ENCODE assay signal across 9 cellular contexts in the genomic region with DNA sequence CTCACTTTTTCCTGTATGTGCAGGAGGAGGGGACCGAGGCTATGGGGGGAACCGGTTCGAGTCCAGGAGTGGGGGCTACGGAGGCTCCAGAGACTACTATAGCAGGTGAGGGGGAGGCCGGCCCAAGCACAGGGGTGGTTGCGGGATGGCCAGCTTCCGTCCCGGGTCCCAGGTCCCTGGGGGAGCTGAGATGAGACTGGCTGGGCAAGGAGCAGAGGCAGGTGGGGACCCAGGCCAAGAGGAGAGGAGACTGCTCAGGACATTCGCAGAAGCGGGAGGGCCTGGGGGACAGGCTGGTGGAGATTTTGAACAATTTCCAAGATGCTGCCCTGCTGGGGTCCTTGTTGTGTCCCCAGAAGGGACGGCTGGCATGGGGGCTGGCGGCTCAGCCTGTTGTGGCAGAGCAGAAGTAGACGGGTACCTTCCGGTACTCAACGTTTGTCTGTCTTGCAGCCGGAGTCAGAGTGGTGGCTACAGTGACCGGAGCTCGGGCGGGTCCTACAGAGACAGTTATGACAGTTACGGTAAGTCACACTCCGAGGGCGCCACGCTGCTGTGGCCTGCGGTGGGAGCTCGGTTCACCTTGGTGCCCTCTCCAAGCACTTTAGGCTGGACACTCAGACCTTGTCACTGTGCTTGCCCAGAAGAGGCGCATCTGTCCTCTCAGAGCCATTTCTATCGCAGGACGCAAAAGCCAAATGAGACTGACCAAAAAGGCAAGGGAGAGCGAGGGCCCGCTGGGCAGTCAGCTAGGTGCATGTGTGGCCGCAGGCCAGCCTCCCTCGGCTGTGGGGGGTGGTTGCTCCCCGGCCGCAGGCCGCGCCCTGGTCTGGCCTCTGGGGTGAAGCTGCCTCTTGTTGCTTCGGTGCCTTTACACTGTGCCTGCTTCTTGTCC. TPM values are rescaled to one million over a fixed set of nuclear protein-coding genes. Genes with fewer than 3 reads are reported as not detected.
DNase-seq lines count a peak whose midpoint lies in the region; ATAC-seq and TF ChIP-seq lines count a peak whose summit lies in the region.
"Had no signal": no experiment of that assay in that cellular context is flagged by ENCODE, and none has a peak within 500 bp of the region (broad histone marks: within the 10 kb centered on the region; RNA-seq: fewer than 3 reads in every experiment).

No MANE protein-coding gene starts in this region.

- H3K36me3 ChIP-seq in thoracic aorta (peaks cover 38% of the 10 kb centered on the region), brain microvascular endothelial cell (replicated peaks) (peaks cover 41% of the 10 kb centered on the region)

- peak overlapping the region; percentile 84 for H3K4me3 Mint-ChIP-seq in activated CD4-positive, alpha-beta T cell treated with anti-CD3 and anti-CD28 coated beads for 36 hours
- peak overlapping the region; percentile 94 for H3K4me3 Mint-ChIP-seq in activated naive CD8-positive, alpha-beta T cell treated with anti-CD3 and anti-CD28 coated beads, Interleukin-2, amount 10 ng/mL, durations not matched to agents 7 days and 5 days

- POLR2A ChIA-PET in activated CD4-positive, alpha-beta T cell treated with anti-CD3 and anti-CD28 coated beads for 36 hours (lab: Charles Lee): interaction anchor here (1.0 kb wide), 1 partner anchor 27 kb away, joined by 5 read pairs; no protein-coding TSS in a partner anchor
- POLR2A ChIA-PET in activated naive CD8-positive, alpha-beta T cell treated with anti-CD3 and anti-CD28 coated beads, Interleukin-2, amount 10 ng/mL, durations not matched to agents 7 days and 5 days (lab: Charles Lee): interaction anchor here (1.6 to 1.9 kb wide), 2 partner anchors 10 to 27 kb away, joined by 5 to 7 read pairs; no protein-coding TSS in a partner anchor

- intact Hi-C loops in activated CD4-positive, alpha-beta T cell treated with anti-CD3 and anti-CD28 coated beads for 36 hours (cut with DNase I, micrococcal nuclease): no loop called here

- no peaks in the 10 kb centered on the region for H3K9me3 Mint-ChIP-seq in activated CD4-positive, alpha-beta T cell treated with anti-CD3 and anti-CD28 coated beads for 36 hours (ENCODE audit: low read depth)
- H3K9me3 Mint-ChIP-seq in activated naive CD8-positive, alpha-beta T cell treated with anti-CD3 and anti-CD28 coated beads, Interleukin-2, amount 10 ng/mL, durations not matched to agents 7 days and 5 days: no peaks in the 10 kb centered on the region

- no peak for DNase-seq in activated CD4-positive, alpha-beta T cell treated with anti-CD3 and anti-CD28 coated beads for 36 hours
- DNase-seq in activated CD4-positive, alpha-beta T cell treated with anti-CD3 and anti-CD28 coated beads, Interleukin-2, amount 50 U/mL, for 48 hours: no peak
- no peak for DNase-seq in activated naive CD8-positive, alpha-beta T cell treated with anti-CD3 and anti-CD28 coated beads, Interleukin-2, amount 10 ng/mL, durations not matched to agents 7 days and 5 days
- DNase-seq in left lobe of liver (ENCODE audit: low spot score) (peak; percentile 65), thoracic aorta (ENCODE audit: low spot score) (no peak), DMS153 (lab: John Stamatoyannopoulos, UW) (no peak), GOT3 (lab: John Stamatoyannopoulos, UW) (no peak), brain microvascular endothelial cell (no peak)
- DNase-seq: SHP77 had no signal

- CTCF ChIA-PET in activated CD4-positive, alpha-beta T cell treated with anti-CD3 and anti-CD28 coated beads for 36 hours (lab: Charles Lee): interaction anchor here (3.2 kb wide), 1 partner anchor 28 kb away, joined by 21 read pairs; no protein-coding TSS in a partner anchor

- TF ChIP-seq CTCF in thoracic aorta (IDR thresholded peaks at IDR 0.05) (no peak), brain microvascular endothelial cell (IDR thresholded peaks at IDR 0.05; ENCODE audit: low read depth, low read length, missing control alignments) (no peak)

- H3K4me1 Mint-ChIP-seq in activated CD4-positive, alpha-beta T cell treated with anti-CD3 and anti-CD28 coated beads for 36 hours: peaks cover 62% of the 10 kb centered on the region
- H3K4me1 Mint-ChIP-seq in activated naive CD8-positive, alpha-beta T cell treated with anti-CD3 and anti-CD28 coated beads, Interleukin-2, amount 10 ng/mL, durations not matched to agents 7 days and 5 days: peaks cover 48% of the 10 kb centered on the region

- peak overlapping the region; percentile 87 for H3K27ac Mint-ChIP-seq in activated CD4-positive, alpha-beta T cell treated with anti-CD3 and anti-CD28 coated beads for 36 hours
- H3K27ac Mint-ChIP-seq in activated naive CD8-positive, alpha-beta T cell treated with anti-CD3 and anti-CD28 coated beads, Interleukin-2, amount 10 ng/mL, durations not matched to agents 7 days and 5 days: peak overlapping the region; percentile 88

- H3K4me3 ChIP-seq in thoracic aorta: peak overlapping the region; percentile 84
- H3K4me3 ChIP-seq in brain microvascular endothelial cell (ENCODE audit: low read depth, low read length): no peak overlapping the region

- H3K27me3 ChIP-seq in thoracic aorta (replicated peaks; ENCODE audit: insufficient read depth): no peaks in the 10 kb centered on the region
- no peaks in the 10 kb centered on the region for H3K27me3 ChIP-seq in brain microvascular endothelial cell (replicated peaks)

- no peaks in the 10 kb centered on the region for H3K27me3 Mint-ChIP-seq in activated CD4-positive, alpha-beta T cell treated with anti-CD3 and anti-CD28 coated beads for 36 hours
- no peaks in the 10 kb centered on the region for H3K27me3 Mint-ChIP-seq in activated naive CD8-positive, alpha-beta T cell treated with anti-CD3 and anti-CD28 coated beads, Interleukin-2, amount 10 ng/mL, durations not matched to agents 7 days and 5 days

- H3K4me1 ChIP-seq in thoracic aorta (ENCODE audit: control insufficient read depth in 1 of 2, low read depth in 2 of 2): peaks cover 58 to 83% of the 10 kb centered on the region in 2 donors

- no peaks in the 10 kb centered on the region for H3K9me3 ChIP-seq in thoracic aorta

- peaks cover 52% of the 10 kb centered on the region for H3K36me3 Mint-ChIP-seq in activated CD4-positive, alpha-beta T cell treated with anti-CD3 and anti-CD28 coated beads for 36 hours (ENCODE audit: low read depth)
- peaks cover 37% of the 10 kb centered on the region for H3K36me3 Mint-ChIP-seq in activated naive CD8-positive, alpha-beta T cell treated with anti-CD3 and anti-CD28 coated beads, Interleukin-2, amount 10 ng/mL, durations not matched to agents 7 days and 5 days

- in situ Hi-C loops in brain microvascular endothelial cell (cut with HindIII; ENCODE audit: low pct_ligation_motif_present, low sequenced_read_pairs): no loop called here

- no peak for ATAC-seq in activated CD4-positive, alpha-beta T cell treated with anti-CD3 and anti-CD28 coated beads for 36 hours
- no peak for ATAC-seq in activated naive CD8-positive, alpha-beta T cell treated with anti-CD3 and anti-CD28 coated beads, Interleukin-2, amount 10 ng/mL, durations not matched to agents 7 days and 5 days (ENCODE audit: low read depth)
- ATAC-seq in left lobe of liver: no peak
- ATAC-seq in thoracic aorta (ENCODE audit: insufficient number of reproducible peaks, low FRiP score, low read depth): no peak

- peak overlapping the region; percentile 97 to 99 for H3K27ac ChIP-seq in thoracic aorta
- no peak overlapping the region for H3K27ac ChIP-seq in brain microvascular endothelial cell

RNA-seq across cellular contexts. Expression of a gene that starts 2.6 kb away (rescaled TPM):
- total RNA-seq in activated CD4-positive, alpha-beta T cell treated with anti-CD3 and anti-CD28 coated beads for 36 hours: 100 to 1,000 TPM; 123 to 188 TPM
- total RNA-seq in activated naive CD8-positive, alpha-beta T cell treated with anti-CD3 and anti-CD28 coated beads, Interleukin-2, amount 10 ng/mL, durations not matched to agents 7 days and 5 days: 100 to 1,000 TPM; 327 to 342 TPM
- total RNA-seq in left lobe of liver (125 TPM), thoracic aorta (100 to 1,000 TPM; 492 to 644 TPM)

RNA-seq across cellular contexts. Expression of a gene that starts 3.6 kb away (rescaled TPM):
- total RNA-seq in activated CD4-positive, alpha-beta T cell treated with anti-CD3 and anti-CD28 coated beads for 36 hours: 10 to 100 TPM; 75.3 to 88.3 TPM
- 10 to 100 TPM; 44.5 to 48.3 TPM for total RNA-seq in activated naive CD8-positive, alpha-beta T cell treated with anti-CD3 and anti-CD28 coated beads, Interleukin-2, amount 10 ng/mL, durations not matched to agents 7 days and 5 days
- total RNA-seq in left lobe of liver (48.0 TPM), thoracic aorta (10 to 100 TPM; 18.8 to 40.8 TPM)

RNA-seq across cellular contexts. Expression of a gene that starts 13.9 kb away (rescaled TPM):
- not detected for total RNA-seq in activated CD4-positive, alpha-beta T cell treated with anti-CD3 and anti-CD28 coated beads for 36 hours
- not detected for total RNA-seq in activated naive CD8-positive, alpha-beta T cell treated with anti-CD3 and anti-CD28 coated beads, Interleukin-2, amount 10 ng/mL, durations not matched to agents 7 days and 5 days
- total RNA-seq in left lobe of liver: 8.6 TPM
- not detected for total RNA-seq in thoracic aorta

RNA-seq across cellular contexts. Expression of a gene that starts 23.4 kb away (rescaled TPM):
- 10 to 100 TPM; 46.5 to 47.9 TPM for total RNA-seq in activated CD4-positive, alpha-beta T cell treated with anti-CD3 and anti-CD28 coated beads for 36 hours
- 10 to 100 TPM; 75.2 to 80.7 TPM for total RNA-seq in activated naive CD8-positive, alpha-beta T cell treated with anti-CD3 and anti-CD28 coated beads, Interleukin-2, amount 10 ng/mL, durations not matched to agents 7 days and 5 days
- total RNA-seq in left lobe of liver (51.7 TPM), thoracic aorta (100 to 1,000 TPM in 1 of 2 donors, 10 to 100 TPM in 1; 80.1 to 124 TPM)

RNA-seq across cellular contexts. Expression of a gene that starts 30.2 kb away (rescaled TPM):
- total RNA-seq in activated CD4-positive, alpha-beta T cell treated with anti-CD3 and anti-CD28 coated beads for 36 hours: 100 to 1,000 TPM; 161 to 180 TPM
- total RNA-seq in activated naive CD8-positive, alpha-beta T cell treated with anti-CD3 and anti-CD28 coated beads, Interleukin-2, amount 10 ng/mL, durations not matched to agents 7 days and 5 days: 100 to 1,000 TPM; 157 to 161 TPM
- total RNA-seq in left lobe of liver (282 TPM), thoracic aorta (10 to 100 TPM; 40.4 to 45.1 TPM)
